In the genomic region with DNA sequence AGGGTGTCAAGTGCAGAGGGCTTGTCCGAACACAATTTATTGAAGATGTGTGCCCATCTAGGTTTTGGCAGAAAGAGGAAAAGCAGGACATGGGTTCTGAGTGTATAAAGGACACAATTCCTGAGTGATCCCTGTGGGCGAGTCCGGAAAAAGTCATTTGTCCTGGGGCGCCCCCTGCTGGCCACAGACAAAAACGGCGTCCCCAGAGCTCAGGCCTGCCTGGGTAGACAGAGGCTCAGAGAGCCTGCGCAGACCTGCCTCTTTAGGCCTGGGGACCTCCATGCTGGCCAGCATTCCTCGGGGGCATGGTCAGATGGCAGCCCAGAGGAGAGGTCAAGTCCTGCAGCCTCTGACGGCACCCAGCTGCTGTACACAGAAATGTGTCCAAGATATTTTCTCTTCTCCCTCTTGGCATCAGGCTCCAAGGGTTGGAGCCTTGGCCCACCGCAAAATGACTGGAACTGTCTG, we compare ENCODE assay signal across 8 cellular contexts.
DNase-seq lines count a peak whose midpoint lies in the region; ATAC-seq and TF ChIP-seq lines count a peak whose summit lies in the region.

No MANE protein-coding gene starts in this region.

- no peaks in the 10 kb centered on the region for H3K79me1 ChIP-seq in neuronal stem cell (ENCODE audit: low read depth, low read length)

- H3K23ac ChIP-seq in neuronal stem cell (ENCODE audit: low read depth, low read length, poor library complexity) = no peak overlapping the region

- H4K8ac ChIP-seq in neuronal stem cell (ENCODE audit: low read depth, low read length) = no peak overlapping the region

- no peak overlapping the region for H3K4me3 ChIP-seq in Panc1 (ENCODE audit: low read depth in 2 of 2, low read length in 2 of 2)
- no peak overlapping the region for H3K4me3 ChIP-seq in neuronal stem cell (ENCODE audit: low read length in 2 of 2)

- CTCF ChIA-PET in Panc1 (lab: Charles Lee) = interaction anchor here (0.6 to 3.7 kb wide), 13 partner anchors 10 to 1678 kb away, joined by 3 to 45 read pairs (median 4); no protein-coding TSS in a partner anchor

- peak overlapping the region; percentile 92 for H2AFZ ChIP-seq in neuronal stem cell (ENCODE audit: low read length)

- H3K4me2 ChIP-seq in neuronal stem cell (ENCODE audit: insufficient read depth, low read length, poor library complexity, severe bottlenecking) = no peak overlapping the region

- no peak overlapping the region for H2AK5ac ChIP-seq in neuronal stem cell (ENCODE audit: low read depth, low read length)

- no peak overlapping the region for H2BK12ac ChIP-seq in neuronal stem cell (ENCODE audit: low read length)

- H4K91ac ChIP-seq in neuronal stem cell (ENCODE audit: low read depth, low read length, poor library complexity) = no peak overlapping the region

- H3K4me1 ChIP-seq in Panc1 (ENCODE audit: control insufficient read depth, insufficient read depth, low read length) (peaks cover 4% of the 10 kb centered on the region; the same call in 1 of the 2 replicates), neuronal stem cell (ENCODE audit: control insufficient read depth in 2 of 2, insufficient read depth in 1 of 2, low read depth in 1 of 2, low read length in 2 of 2) (peaks cover 6 to 10% of the 10 kb centered on the region in 2 donors)

- peak overlapping the region; percentile 75 for H2BK15ac ChIP-seq in neuronal stem cell (ENCODE audit: low read length)

- WGBS in neuronal stem cell (ENCODE audit: extremely low coverage in 2 of 2, insufficient read length in 2 of 2, insufficient replicate concordance in 1 of 2), 2 donors = no CpG with 5 or more reads among the region's 10 CpGs

- POLR2A ChIA-PET in Panc1 (lab: Charles Lee) = no interaction called here

- DNase-seq in G401 (ENCODE audit: low spot score) = peak; percentile 84
- DNase-seq in HuH-7 (ENCODE audit: low spot score) = peak; percentile 68
- DNase-seq in Panc1 (ENCODE audit: low read depth, low spot score) = no peak
- DNase-seq in activated T-helper 1 cell treated with anti-CD3 and anti-CD28 coated beads, Interleukin-2, amount 50 U/mL, for 16 hours (ENCODE audit: low read depth in 1 of 2, low spot score in 1 of 2) = peak; percentile 57 to 67
- DNase-seq in fibroblast of the conjunctiva (ENCODE audit: low read depth) = peak; percentile 35
- peak; percentile 84 for DNase-seq in neuronal stem cell (ENCODE audit: low spot score)
- DNase-seq in superior temporal gyrus (ENCODE audit: extremely low spot score) = peak; percentile 92

- in situ Hi-C loops in G401 (cut with HindIII; ENCODE audit: low sequenced_read_pairs) = no loop called here
- in situ Hi-C loops in Panc1 (cut with HindIII; ENCODE audit: low pct_unique_long_range_greater_than_20kb, low sequenced_read_pairs) = no loop called here

- no peak overlapping the region for H3K27ac ChIP-seq in Panc1 (ENCODE audit: low read length)
- H3K27ac ChIP-seq in neuronal stem cell (replicated peaks; ENCODE audit: low read length) = no peak overlapping the region

- intact Hi-C loops in Panc1 (cut with micrococcal nuclease; ENCODE audit: unreplicated experiment) = loop anchor here (1.0 kb wide), 1 partner anchor 115 kb away; no protein-coding TSS in a partner anchor

- H3K4ac ChIP-seq in neuronal stem cell (ENCODE audit: low read length) = no peak overlapping the region

- no peak overlapping the region for H3K18ac ChIP-seq in neuronal stem cell (ENCODE audit: low read length)

- H3K9me3 ChIP-seq in Panc1 (ENCODE audit: control insufficient read depth, insufficient read depth, low read depth, low read length) = no peaks in the 10 kb centered on the region
- H3K9me3 ChIP-seq in neuronal stem cell (replicated peaks in 1 of 2; ENCODE audit: control insufficient read depth in 2 of 2, insufficient read depth in 1 of 2, low read depth in 1 of 2, low read length in 2 of 2) = no peaks in the 10 kb centered on the region

- H3K14ac ChIP-seq in neuronal stem cell (ENCODE audit: low read length) = no peak overlapping the region

- no peak overlapping the region for H2BK5ac ChIP-seq in neuronal stem cell (ENCODE audit: low read length)

- H3K36me3 ChIP-seq in Panc1 (ENCODE audit: control insufficient read depth, insufficient read depth, low read length) = no peaks in the 10 kb centered on the region
- no peaks in the 10 kb centered on the region for H3K36me3 ChIP-seq in neuronal stem cell (replicated peaks in 1 of 2; ENCODE audit: control insufficient read depth in 2 of 2, insufficient read depth in 2 of 2, low read length in 2 of 2)

- ATAC-seq in Panc1 (peak; percentile 90), HG02763 (IDR thresholded peaks at IDR 0.05; ENCODE audit: unreplicated experiment) (no peak)

- peak; percentile 94 for TF ChIP-seq CTCF in Panc1 (IDR thresholded peaks at IDR 0.05)

- H2BK120ac ChIP-seq in neuronal stem cell (ENCODE audit: low read depth, low read length) = peak overlapping the region; percentile 72

- H3K27me3 ChIP-seq in Panc1 (ENCODE audit: control insufficient read depth, insufficient read depth, low read length) (no peaks in the 10 kb centered on the region; the same call in 1 of the 2 replicates), neuronal stem cell (ENCODE audit: control insufficient read depth in 3 of 3, insufficient read depth in 3 of 3, low read depth in 1 of 3, low read length in 3 of 3) (no peaks in the 10 kb centered on the region)

- BruUV-seq in Panc1 (replicated peaks; lab: Mats Ljungman, UMichigan) = no TSS peak

- H3K9ac ChIP-seq in neuronal stem cell (ENCODE audit: low read depth, low read length, poor library complexity) = no peak overlapping the region
